Comparison of ENCODE assay signal across 8 cellular contexts in the genomic region with DNA sequence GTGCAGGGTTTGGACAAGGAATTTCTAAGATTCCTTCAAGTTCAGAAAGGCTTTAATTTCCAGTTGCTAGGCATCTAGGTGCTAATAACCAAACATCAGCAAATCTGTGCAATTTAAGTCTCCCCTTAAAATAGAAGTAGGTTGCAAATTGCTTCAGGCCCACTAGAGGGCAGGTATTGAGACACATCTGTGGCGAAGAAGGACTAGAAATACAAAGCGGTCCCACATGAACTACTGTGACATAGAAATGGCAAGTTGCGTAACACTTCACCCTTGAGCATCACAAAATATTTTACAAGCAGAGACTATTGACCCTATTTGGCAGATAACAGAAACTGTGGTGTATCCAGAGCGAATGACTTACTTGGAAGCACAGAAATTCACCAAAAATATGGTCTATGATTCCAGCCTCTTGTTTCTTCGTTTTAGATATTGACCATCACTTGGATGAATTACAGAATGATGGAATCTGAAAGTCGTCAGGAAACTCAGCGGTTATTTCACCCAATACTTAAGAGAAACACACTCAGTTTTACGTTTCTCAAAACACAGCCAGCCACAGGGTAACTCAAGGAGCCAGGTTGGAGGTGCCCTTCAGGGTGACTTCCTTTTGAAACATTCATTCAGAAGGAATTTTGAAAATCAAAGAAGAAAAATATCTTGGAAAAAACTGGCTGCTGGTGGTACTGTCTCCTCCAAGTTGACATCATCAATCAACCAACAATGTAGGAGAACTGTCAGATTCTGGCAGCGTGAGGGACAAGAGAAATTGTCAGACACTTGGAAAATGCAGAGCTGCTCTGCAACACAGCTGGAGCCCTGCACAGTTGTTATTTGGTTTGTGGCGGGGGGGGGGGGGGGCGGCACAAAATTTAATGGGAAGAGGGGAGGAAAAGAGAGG.
DNase-seq lines count a peak whose midpoint lies in the region; ATAC-seq, FAIRE-seq and TF ChIP-seq lines count a peak whose summit lies in the region.

No MANE protein-coding gene starts in this region.

- no peak overlapping the region for H4K91ac ChIP-seq in neuronal stem cell (ENCODE audit: low read depth, low read length, poor library complexity)

- no peak for TF ChIP-seq POLR2A in GM12891 (IDR thresholded peaks at IDR 0.05; ENCODE audit: low read depth, low read length)

- H3K4me2 ChIP-seq in neuronal stem cell (ENCODE audit: insufficient read depth, low read length, poor library complexity, severe bottlenecking), result no peak overlapping the region

- H3K18ac ChIP-seq in neuronal stem cell (ENCODE audit: low read length), result no peak overlapping the region

- ATAC-seq in HG02798 (IDR thresholded peaks at IDR 0.05; ENCODE audit: poor library complexity, unreplicated experiment), result peak; percentile 72

- no peak overlapping the region for H3K9ac ChIP-seq in neuronal stem cell (ENCODE audit: low read depth, low read length, poor library complexity)

- H3K27ac ChIP-seq in neuronal stem cell (replicated peaks; ENCODE audit: low read length), result no peak overlapping the region

- no peak overlapping the region for H2BK120ac ChIP-seq in neuronal stem cell (ENCODE audit: low read depth, low read length)

- WGBS in neuronal stem cell (ENCODE audit: extremely low coverage in 2 of 2, insufficient read length in 2 of 2, insufficient replicate concordance in 1 of 2), 2 donors, result no CpG with 5 or more reads among the region's 11 CpGs

- no peak overlapping the region for H4K8ac ChIP-seq in neuronal stem cell (ENCODE audit: low read depth, low read length)

- no peak overlapping the region for H2BK15ac ChIP-seq in neuronal stem cell (ENCODE audit: low read length)

- H3K9me3 ChIP-seq in neuronal stem cell (replicated peaks in 1 of 2; ENCODE audit: control insufficient read depth in 2 of 2, insufficient read depth in 1 of 2, low read depth in 1 of 2, low read length in 2 of 2), result no peaks in the 10 kb centered on the region

- H3K23ac ChIP-seq in neuronal stem cell (ENCODE audit: low read depth, low read length, poor library complexity), result no peak overlapping the region

- H3K4me1 ChIP-seq in neuronal stem cell (ENCODE audit: control insufficient read depth in 2 of 2, insufficient read depth in 1 of 2, low read depth in 1 of 2, low read length in 2 of 2), result peaks cover 0 to 2% of the 10 kb centered on the region in 2 donors

- no peaks in the 10 kb centered on the region for H3K79me1 ChIP-seq in neuronal stem cell (ENCODE audit: low read depth, low read length)

- no peak overlapping the region for H3K14ac ChIP-seq in neuronal stem cell (ENCODE audit: low read length)

- FAIRE-seq in HTR-8/SVneo (lab: Jason Lieb, UNC) (no peak), GM12891 (lab: Jason Lieb, UNC) (no peak)

- no peak overlapping the region for H2BK12ac ChIP-seq in neuronal stem cell (ENCODE audit: low read length)

- no peak overlapping the region for H2BK5ac ChIP-seq in neuronal stem cell (ENCODE audit: low read length)

- no peak overlapping the region for H2AFZ ChIP-seq in neuronal stem cell (ENCODE audit: low read length)

- peak; percentile 1 for DNase-seq in NK-92 treated with Interleukin-12 subunit alpha and Interleukin-12 subunit beta, amount 100 ng/mL, for 24 hours (lab: John Stamatoyannopoulos, UW)
- DNase-seq in NK-92 (lab: John Stamatoyannopoulos, UW; ENCODE audit: unreplicated experiment), result no peak
- peak; percentile 25 for DNase-seq in SHP77 treated with DMSO at 0.1 percent for 48 hours (lab: John Stamatoyannopoulos, UW)
- DNase-seq in iris pigment epithelial cell (ENCODE audit: low read depth), result peak; percentile 37
- no peak for DNase-seq in HTR-8/SVneo (ENCODE audit: insufficient read length, low spot score)
- DNase-seq in GM12891 (ENCODE audit: insufficient read length, low spot score), result no peak
- DNase-seq in neuronal stem cell (ENCODE audit: low spot score), result no peak

- no peak overlapping the region for H3K4me3 ChIP-seq in neuronal stem cell (ENCODE audit: low read length in 2 of 2)

- no peaks in the 10 kb centered on the region for H3K36me3 ChIP-seq in neuronal stem cell (replicated peaks in 1 of 2; ENCODE audit: control insufficient read depth in 2 of 2, insufficient read depth in 2 of 2, low read length in 2 of 2)

- H3K27me3 ChIP-seq in neuronal stem cell (ENCODE audit: control insufficient read depth in 3 of 3, insufficient read depth in 3 of 3, low read depth in 1 of 3, low read length in 3 of 3), result peaks cover 0 to 3% (median 0%) of the 10 kb centered on the region in 3 experiments

- no peak overlapping the region for H3K4ac ChIP-seq in neuronal stem cell (ENCODE audit: low read length)

- H2AK5ac ChIP-seq in neuronal stem cell (ENCODE audit: low read depth, low read length), result no peak overlapping the region

TF ChIP-seq in GM12891, 5 proteins besides CTCF, POLR2A, EP300 and RAD21:
- no peak for TF ChIP-seq SPI1 (IDR thresholded peaks at IDR 0.05; ENCODE audit: low read depth, low read length)
- no peak for TF ChIP-seq TAF1 (IDR thresholded peaks at IDR 0.05; ENCODE audit: low read depth, low read length)
- TF ChIP-seq PAX5 (IDR thresholded peaks at IDR 0.05; ENCODE audit: insufficient read depth, low read length, severe bottlenecking), result no peak
- no peak for TF ChIP-seq POLR2AphosphoS5 (IDR thresholded peaks at IDR 0.05; ENCODE audit: low read depth, low read length)
- TF ChIP-seq POU2F2 (IDR thresholded peaks at IDR 0.05; ENCODE audit: low read depth, low read length), result no peak

Comparison
In these comparisons a context has a peak if more than half of its experiments do, and no peak if none do; other contexts are left out.
1. DNase-seq: peak in NK-92 treated with Interleukin-12 subunit alpha and Interleukin-12 subunit beta, amount 100 ng/mL, for 24 hours (single experiment), SHP77 treated with DMSO at 0.1 percent for 48 hours (single experiment) and iris pigment epithelial cell (single experiment); none in NK-92 (single experiment), HTR-8/SVneo (single experiment), GM12891 (single experiment) and neuronal stem cell (single experiment).